ENCODE assay signal across 28 cellular contexts in the genomic region with DNA sequence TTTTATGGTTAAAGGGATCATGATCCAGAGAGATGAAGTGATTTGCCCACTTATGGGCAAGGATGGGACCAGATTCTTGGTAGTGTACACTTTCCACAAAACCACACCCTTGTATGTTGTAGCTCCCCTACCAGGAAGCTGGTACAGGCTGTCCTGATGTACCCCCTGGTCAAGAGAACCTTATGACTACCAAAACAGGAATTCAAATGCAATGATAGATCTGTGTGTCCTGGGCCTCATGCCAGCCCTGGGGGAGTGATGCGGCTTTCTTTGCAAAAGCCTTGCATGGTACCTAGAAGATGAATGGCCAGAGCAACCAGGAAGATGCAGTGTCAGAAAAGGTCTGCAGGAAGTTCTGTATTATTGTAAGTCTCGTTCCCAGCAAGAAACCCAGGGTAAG.
DNase-seq lines count a peak whose midpoint lies in the region; ATAC-seq and TF ChIP-seq lines count a peak whose summit lies in the region.
"Had no signal": no experiment of that assay in that cellular context is flagged by ENCODE, and none has a peak within 500 bp of the region (broad histone marks: within the 10 kb centered on the region; RNA-seq: fewer than 3 reads in every experiment).

No MANE protein-coding gene starts in this region.

- 79% methylated on average over 2 of the region's 2 CpGs; no CpG with 5 or more reads in 1 of the 2 donors for WGBS in transverse colon (ENCODE audit: low coverage in 1 of 2), 2 donors
- 54 to 60% methylated on average over 2 of the region's 2 CpGs for WGBS in aorta, 2 donors

- peak; percentile 27 for DNase-seq in Daoy (ENCODE audit: low read depth)
- DNase-seq in M059J (ENCODE audit: low read depth), result peak; percentile 56
- DNase-seq in astrocyte of the hippocampus (ENCODE audit: low read depth, low spot score), result peak; percentile 66
- no peak for DNase-seq in omental fat pad (ENCODE audit: low spot score)
- DNase-seq in transverse colon, result no peak
- no peak for DNase-seq in aorta
- no peak for DNase-seq in T1000 (lab: John Stamatoyannopoulos, UW)
- DNase-seq: activated CD4-positive, alpha-beta T cell treated with anti-CD3 and anti-CD28 coated beads, Interleukin-2, amount 50 U/mL, for 48 hours; activated CD8-positive, alpha-beta memory T cell treated with anti-CD3 and anti-CD28 coated beads, Interleukin-2, amount 50 U/mL, for 4 hours; activated naive CD4-positive, alpha-beta T cell treated with anti-CD3 and anti-CD28 coated beads for 36 hours; amygdala; effector CD8-positive, alpha-beta T cell; H9; hippocampal formation; Karpas-422; mesendoderm; NCI-H2171; NCI-H510A; SK-N-SH; spleen; stimulated activated CD4-positive, alpha-beta T cell treated with anti-CD3 and anti-CD28 coated beads, Interleukin-2, amount 100 ng/mL, for 24 hours; stimulated activated naive CD8-positive, alpha-beta T cell treated with anti-CD3 and anti-CD28 coated beads, Interleukin-15, Interleukin-2, amounts not matched to agents 100 U/mL and 50 U/mL, for 24 hours; testis; uterus had no signal

- H3K4me3 ChIP-seq in transverse colon (no peak overlapping the region), aorta (ENCODE audit: low read length in 2 of 2) (no peak overlapping the region)
- H3K4me3 ChIP-seq: BLaER1 treated with 17β-estradiol and CSF1 and Interleukin-3, amounts not matched to agents 10 nM and 100 nM; cardiac muscle cell; coronary artery; neural progenitor cell; spleen; testis; uterus had no signal

- no peak for TF ChIP-seq POLR2A in transverse colon (IDR thresholded peaks at IDR 0.05)

- no peak overlapping the region for H3K27ac ChIP-seq in transverse colon
- H3K27ac ChIP-seq in aorta (ENCODE audit: low read depth in 1 of 2, low read length in 2 of 2), result no peak overlapping the region
- H3K27ac ChIP-seq: BLaER1 treated with 17β-estradiol and CSF1 and Interleukin-3, amounts not matched to agents 10 nM and 100 nM; cardiac muscle cell; coronary artery; neural progenitor cell; spleen; testis; uterus had no signal

- H3K4me1 ChIP-seq in transverse colon (no peaks in the 10 kb centered on the region), aorta (ENCODE audit: control insufficient read depth in 1 of 2, insufficient read depth in 2 of 2, low read length in 2 of 2) (no peaks in the 10 kb centered on the region)
- H3K4me1 ChIP-seq: BLaER1 treated with 17β-estradiol and CSF1 and Interleukin-3, amounts not matched to agents 10 nM and 100 nM; spleen; uterus had no signal

- H3K9me3 ChIP-seq in transverse colon, result no peaks in the 10 kb centered on the region
- H3K9me3 ChIP-seq in aorta (ENCODE audit: control insufficient read depth, low read length), result no peaks in the 10 kb centered on the region
- H3K9me3 ChIP-seq: BLaER1 treated with 17β-estradiol and CSF1 and Interleukin-3, amounts not matched to agents 10 nM and 100 nM; SK-N-SH; spleen; testis; uterus had no signal

- ATAC-seq in omental fat pad (ENCODE audit: low FRiP score) (peak; percentile 47), aorta (ENCODE audit: low FRiP score) (no peak)
- ATAC-seq: stimulated activated naive CD8-positive, alpha-beta T cell treated with anti-CD3 and anti-CD28 coated beads, Interleukin-15, Interleukin-2, amounts not matched to agents 100 U/mL and 50 U/mL, for 24 hours had no signal

- no peak for TF ChIP-seq EP300 in transverse colon (IDR thresholded peaks at IDR 0.05; ENCODE audit: low read depth)

- intact Hi-C loops in transverse colon (cut with DNase I; ENCODE audit: low total_unique reads), result no loop called here
- intact Hi-C loops in aorta (cut with DNase I), result no loop called here

- in situ Hi-C loops in transverse colon (cut with MboI; ENCODE audit: low pct_ligation_motif_present in 1 of 4, low pct_unique_long_range_greater_than_20kb in 1 of 4, low sequenced_read_pairs in 3 of 4), result no loop called here

- TF ChIP-seq CTCF in omental fat pad (IDR thresholded peaks at IDR 0.05), result no peak
- no peak for TF ChIP-seq CTCF in transverse colon (IDR thresholded peaks at IDR 0.05)

- no peaks in the 10 kb centered on the region for H3K27me3 ChIP-seq in transverse colon
- H3K27me3 ChIP-seq in aorta (ENCODE audit: control insufficient read depth in 1 of 2, insufficient read depth in 2 of 2, low read length in 1 of 2), result no peaks in the 10 kb centered on the region
- H3K27me3 ChIP-seq: BLaER1 treated with 17β-estradiol and CSF1 and Interleukin-3, amounts not matched to agents 10 nM and 100 nM; cardiac muscle cell; neural progenitor cell; spleen; testis; uterus had no signal

- H3K36me3 ChIP-seq in transverse colon (no peaks in the 10 kb centered on the region), aorta (ENCODE audit: control insufficient read depth in 1 of 2, insufficient read depth in 2 of 2, low read length in 1 of 2) (no peaks in the 10 kb centered on the region)
- H3K36me3 ChIP-seq: BLaER1 treated with 17β-estradiol and CSF1 and Interleukin-3, amounts not matched to agents 10 nM and 100 nM; cardiac muscle cell; neural progenitor cell; spleen; uterus had no signal

Comparison
In these comparisons a context has a peak if more than half of its experiments do, and no peak if none do; other contexts are left out.
1. DNase-seq: peak in Daoy (single experiment), M059J (single experiment) and astrocyte of the hippocampus (single experiment); none in omental fat pad (single experiment), transverse colon (single experiment), aorta (0 of 2) and T1000 (single experiment).